8 cellular contexts compared by ENCODE assay signal in the genomic region with DNA sequence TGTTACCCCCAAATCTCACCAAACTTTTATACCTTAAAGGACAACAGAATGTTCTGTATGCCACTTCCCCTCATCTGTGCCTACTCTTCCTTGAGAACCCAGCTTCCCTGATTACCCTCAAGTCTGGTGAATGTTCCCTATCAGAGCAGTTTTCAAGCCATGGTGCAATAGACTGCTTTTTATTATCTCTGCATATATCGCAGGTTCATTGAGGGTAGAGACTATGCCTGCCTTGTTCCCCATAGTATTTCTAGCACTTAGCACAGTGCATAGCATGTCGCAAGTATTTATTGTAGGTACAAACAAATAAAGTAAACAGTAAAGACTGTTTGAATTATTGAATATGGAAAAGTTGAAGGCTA.
DNase-seq lines count a peak whose midpoint lies in the region; ATAC-seq and TF ChIP-seq lines count a peak whose summit lies in the region.

No MANE protein-coding gene starts in this region.

- H3K9me3 Mint-ChIP-seq in brain = no peaks in the 10 kb centered on the region

- H3K4me3 Mint-ChIP-seq in brain = no peak overlapping the region

- peak overlapping the region; percentile 28 to 41 for H3K4me3 ChIP-seq in neutrophil (ENCODE audit: low read depth in 1 of 2, low read length in 1 of 2)

- no peaks in the 10 kb centered on the region for H3K27me3 Mint-ChIP-seq in brain

- H3K36me3 ChIP-seq in neutrophil = peaks cover 15% of the 10 kb centered on the region

- ATAC-seq in GM18502 (IDR thresholded peaks at IDR 0.05; ENCODE audit: poor library complexity, unreplicated experiment) (peak; percentile 27), HG03039 (IDR thresholded peaks at IDR 0.05; ENCODE audit: unreplicated experiment) (peak; percentile 16)

- no peaks in the 10 kb centered on the region for H3K27me3 ChIP-seq in neutrophil

- H3K27ac ChIP-seq in neutrophil = peak overlapping the region; percentile 89

- peaks cover 41% of the 10 kb centered on the region for H3K4me1 Mint-ChIP-seq in brain

- H3K36me3 Mint-ChIP-seq in brain = peaks cover 24% of the 10 kb centered on the region

- peak overlapping the region in 3 of 5 experiments; percentile 5 to 46 (median 25) for H3K27ac Mint-ChIP-seq in brain

- H3K4me1 ChIP-seq in neutrophil (ENCODE audit: control insufficient read depth in 1 of 2, insufficient read depth in 1 of 2, low read depth in 1 of 2, low read length in 1 of 2) = peaks cover 35 to 39% of the 10 kb centered on the region in 2 experiments

- no peak for DNase-seq in stimulated activated CD4-positive, alpha-beta T cell treated with anti-CD3 and anti-CD28 coated beads, Interleukin-12 subunit alpha, Interleukin-12 subunit beta, amount 100 ng/mL, for 4 hours
- DNase-seq in OCI-M1 (lab: John Stamatoyannopoulos, UW) (no peak), SIG-M5 (lab: John Stamatoyannopoulos, UW) (no peak), HK-2 (ENCODE audit: unreplicated experiment) (no peak)

- TF ChIP-seq CTCF in brain (conservative IDR thresholded peaks at IDR 0.05) (no peak), neutrophil (IDR thresholded peaks at IDR 0.05) (no peak)

- H3K9me3 ChIP-seq in neutrophil = no peaks in the 10 kb centered on the region
